ENCODE assay signal across 17 cellular contexts in the genomic region with DNA sequence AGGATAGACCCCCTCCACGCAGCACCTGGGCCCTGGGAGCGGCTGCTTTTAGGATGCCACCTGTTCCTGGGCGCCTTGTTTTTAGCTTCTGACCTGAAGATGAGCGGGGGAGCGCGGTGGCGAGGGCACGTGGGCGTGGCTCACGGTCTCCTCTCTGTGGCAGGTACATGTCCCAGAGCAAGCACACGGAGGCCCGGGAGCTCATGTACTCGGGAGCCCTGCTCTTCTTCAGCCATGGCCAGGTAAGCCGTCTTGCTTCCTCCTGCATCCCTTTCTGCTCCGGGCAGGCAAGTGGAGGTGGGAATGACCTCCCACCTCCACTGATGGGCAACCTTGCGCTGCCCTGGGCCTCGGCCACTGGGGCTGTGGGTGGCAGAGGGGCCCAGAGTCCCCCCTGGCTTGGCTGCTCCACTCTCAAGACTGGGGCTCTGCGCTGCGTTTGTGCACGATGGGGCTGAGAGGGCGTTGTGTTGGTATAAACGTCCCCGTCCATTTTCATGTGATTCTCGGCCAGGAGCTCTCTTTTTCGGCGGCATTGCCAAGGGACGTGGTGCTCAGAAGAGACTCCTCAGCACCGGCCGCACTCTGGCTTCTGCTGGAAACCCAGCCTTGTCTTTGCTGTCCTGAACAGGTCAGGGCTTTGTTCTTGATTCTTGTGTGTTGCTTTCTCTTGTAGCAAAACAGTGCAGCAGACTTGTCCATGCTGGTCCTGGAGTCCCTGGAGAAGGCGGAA. TPM values are rescaled to one million over a fixed set of nuclear protein-coding genes. Genes with fewer than 3 reads are reported as not detected.
DNase-seq lines count a peak whose midpoint lies in the region; FAIRE-seq and TF ChIP-seq lines count a peak whose summit lies in the region.
"Had no signal": no experiment of that assay in that cellular context is flagged by ENCODE, and none has a peak within 500 bp of the region (broad histone marks: within the 10 kb centered on the region; RNA-seq: fewer than 3 reads in every experiment).

No MANE protein-coding gene starts in this region.

- H3K23ac ChIP-seq in trophoblast cell (ENCODE audit: low read length): no peak overlapping the region

- H3K9me3 ChIP-seq in BLaER1 (no peaks in the 10 kb centered on the region), trophoblast cell (ENCODE audit: insufficient read depth, low read depth, low read length) (no peaks in the 10 kb centered on the region)
- H3K9me3 ChIP-seq: SK-N-SH had no signal

- no peak overlapping the region for H3K14ac ChIP-seq in trophoblast cell (ENCODE audit: low read length)

- no peak overlapping the region for H2AFZ ChIP-seq in trophoblast cell (ENCODE audit: insufficient read depth, low read length, poor library complexity)

- H3K27me3 ChIP-seq in BLaER1: no peaks in the 10 kb centered on the region
- no peaks in the 10 kb centered on the region for H3K27me3 ChIP-seq in trophoblast cell (ENCODE audit: insufficient read depth, low read length)

- peaks cover 19% of the 10 kb centered on the region for H3K4me1 Mint-ChIP-seq in glutamatergic neuron (ENCODE audit: low read depth, unreplicated experiment)

- H3K27ac ChIP-seq in BLaER1 (peak overlapping the region; percentile 67), trophoblast cell (ENCODE audit: low read depth, low read length) (no peak overlapping the region)

- no peak overlapping the region for H2BK120ac ChIP-seq in trophoblast cell (ENCODE audit: insufficient read depth, low read length, poor library complexity)

- FAIRE-seq in HTR-8/SVneo (lab: Jason Lieb, UNC): peak; percentile 58
- FAIRE-seq: H54 had no signal

- H2AK5ac ChIP-seq in trophoblast cell (ENCODE audit: low read length): no peak overlapping the region

- peaks cover 96% of the 10 kb centered on the region for H4K20me1 ChIP-seq in BLaER1

- H2BK5ac ChIP-seq in trophoblast cell (ENCODE audit: low read depth, low read length, poor library complexity): no peak overlapping the region

- H3K4ac ChIP-seq in trophoblast cell (ENCODE audit: low read depth, low read length): peak overlapping the region; percentile 94

- no peak overlapping the region for H4K91ac ChIP-seq in trophoblast cell (ENCODE audit: low read depth, low read length)

- H2BK12ac ChIP-seq in trophoblast cell (ENCODE audit: low read length): no peak overlapping the region

- peak overlapping the region; percentile 51 for H3K9ac ChIP-seq in BLaER1
- H3K9ac ChIP-seq in trophoblast cell (ENCODE audit: low read length): no peak overlapping the region
- H3K9ac ChIP-seq: SK-N-SH had no signal

- H3K18ac ChIP-seq in trophoblast cell (ENCODE audit: low read length): no peak overlapping the region

- no peak overlapping the region for H3K4me3 ChIP-seq in BLaER1
- no peak overlapping the region for H3K4me3 ChIP-seq in trophoblast cell (ENCODE audit: low read depth, low read length)

- WGBS in trophoblast cell (ENCODE audit: extremely low coverage, insufficient coverage, insufficient read length): no CpG with 5 or more reads among the region's 30 CpGs

- H4K12ac ChIP-seq in trophoblast cell (ENCODE audit: low read depth, low read length): no peak overlapping the region

- H3K4me1 ChIP-seq in BLaER1 (peaks cover 74% of the 10 kb centered on the region), trophoblast cell (ENCODE audit: control insufficient read depth in 1 of 2, insufficient read depth in 2 of 2, low read length in 2 of 2) (peaks cover 7 to 14% of the 10 kb centered on the region in 2 experiments)

- H3K36me3 ChIP-seq in BLaER1 (peaks cover 89% of the 10 kb centered on the region), trophoblast cell (ENCODE audit: control insufficient read depth in 1 of 2, insufficient read depth in 2 of 2, low read length in 2 of 2) (peaks cover 54 to 58% of the 10 kb centered on the region in 2 experiments)

- peak overlapping the region; percentile 89 for H3K4me2 ChIP-seq in BLaER1
- H3K4me2 ChIP-seq in trophoblast cell (ENCODE audit: low read length): no peak overlapping the region
- H3K4me2 ChIP-seq: SK-N-SH had no signal

- H3K36me3 Mint-ChIP-seq in glutamatergic neuron (ENCODE audit: unreplicated experiment): peaks cover 4% of the 10 kb centered on the region
- H3K36me3 Mint-ChIP-seq: activated naive CD8-positive, alpha-beta T cell had no signal

- no peaks in the 10 kb centered on the region for H3K79me1 ChIP-seq in trophoblast cell (ENCODE audit: low read length)

- H3K27ac Mint-ChIP-seq in glutamatergic neuron (ENCODE audit: unreplicated experiment): peak overlapping the region; percentile 59
- H3K27ac Mint-ChIP-seq: activated naive CD8-positive, alpha-beta T cell had no signal

- H3K9me3 Mint-ChIP-seq in glutamatergic neuron (ENCODE audit: unreplicated experiment): peaks cover 17% of the 10 kb centered on the region
- H3K9me3 Mint-ChIP-seq: neural crest cell had no signal

- peaks cover 37% of the 10 kb centered on the region for H3K79me2 ChIP-seq in trophoblast cell (ENCODE audit: control insufficient read depth, insufficient read depth, low read length, poor library complexity)

- DNase-seq in HTR-8/SVneo (ENCODE audit: insufficient read length, low spot score): no peak
- DNase-seq in glutamatergic neuron: peak; percentile 13
- DNase-seq in trophoblast cell: no peak
- no peak for DNase-seq in NOMO-1 treated with dmso at 0.1 percent for 144 hours (lab: John Stamatoyannopoulos, UW; ENCODE audit: unreplicated experiment)
- DNase-seq in activated effector memory CD4-positive, alpha-beta T cell treated with Interleukin-2 at 50 U/mL for 16 hours: no peak
- no peak for DNase-seq in activated gamma-delta T cell (lab: John Stamatoyannopoulos, UW)
- no peak for DNase-seq in stimulated activated CD4-positive, alpha-beta T cell treated with anti-CD3 and anti-CD28 coated beads, Interleukin-2, amount 100 ng/mL, for 48 hours
- DNase-seq: activated CD4-positive, alpha-beta T cell treated with anti-CD3 and anti-CD28 coated beads, Interleukin-2, amount 50 U/mL, for 1 hour; DND-41; NCI-H1048; NCI-H1930; RPMI8226; SK-N-SH had no signal

- TF ChIP-seq CTCF in glutamatergic neuron (IDR thresholded peaks at IDR 0.05; ENCODE audit: partially characterized antibody, unreplicated experiment): no peak

- peaks cover 15% of the 10 kb centered on the region for H3K27me3 Mint-ChIP-seq in glutamatergic neuron (ENCODE audit: unreplicated experiment)
- H3K27me3 Mint-ChIP-seq: activated naive CD8-positive, alpha-beta T cell had no signal

- no peak overlapping the region for H4K8ac ChIP-seq in trophoblast cell (ENCODE audit: low read depth, low read length)

- no peak overlapping the region for H3K4me3 Mint-ChIP-seq in glutamatergic neuron (ENCODE audit: unreplicated experiment)
- H3K4me3 Mint-ChIP-seq: activated naive CD8-positive, alpha-beta T cell; neural crest cell had no signal

RNA-seq across cellular contexts. Expression of a gene that starts 9.7 kb away (rescaled TPM):
- total RNA-seq in glutamatergic neuron (ENCODE audit: unreplicated experiment): 70.2 TPM
- 81.6 and 84.3 TPM in 2 replicates for polyA plus RNA-seq in trophoblast cell (2013)

RNA-seq across cellular contexts. Expression of a gene that starts 53.8 kb away (rescaled TPM):
- total RNA-seq in glutamatergic neuron (ENCODE audit: unreplicated experiment): 879 TPM
- polyA plus RNA-seq in trophoblast cell (2013): 85.9 and 88.3 TPM in 2 replicates
